In the genomic region with DNA sequence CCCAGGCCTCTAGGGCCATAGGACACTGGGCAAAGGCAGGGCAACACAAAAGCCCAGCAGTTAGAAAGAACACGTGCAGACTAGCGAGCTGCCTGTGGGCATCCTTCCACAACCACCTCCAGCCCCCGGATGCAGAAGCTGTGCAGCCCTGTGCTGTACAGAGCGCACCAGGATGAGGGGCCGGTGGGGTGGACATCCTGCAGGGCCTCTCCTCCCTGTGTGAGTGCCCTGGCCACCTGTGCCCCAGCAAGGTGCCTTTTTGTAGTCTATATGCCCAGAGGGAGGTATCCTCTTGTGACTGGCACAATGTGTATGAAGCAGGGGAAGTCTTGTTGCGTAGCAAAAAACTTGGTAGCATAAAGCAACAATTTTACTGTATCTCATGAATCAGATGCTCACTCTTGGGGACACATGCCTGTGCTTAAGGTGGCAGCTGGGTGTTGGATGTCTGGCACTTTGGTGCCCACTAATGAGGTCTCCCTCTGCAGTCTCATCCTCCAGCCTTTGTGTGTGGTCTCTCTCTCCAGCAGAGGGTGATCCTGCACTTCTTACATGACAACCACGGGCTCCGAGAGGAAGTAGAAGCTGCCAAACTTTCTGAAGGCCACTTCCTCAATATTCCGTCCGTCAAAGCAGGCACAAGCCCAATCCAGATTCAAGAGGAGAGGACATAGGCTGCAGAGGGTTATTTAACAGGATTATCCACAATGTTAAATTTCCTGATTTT, we compare ENCODE assay signal across 8 cellular contexts. TPM values are rescaled to one million over a fixed set of nuclear protein-coding genes. Genes with fewer than 3 reads are reported as not detected.
DNase-seq lines count a peak whose midpoint lies in the region; ATAC-seq, FAIRE-seq and TF ChIP-seq lines count a peak whose summit lies in the region.

No MANE protein-coding gene starts in this region.

- H3K36me3 Mint-ChIP-seq in CD14-positive monocyte = peaks cover 23 to 51% of the 10 kb centered on the region in 2 donors
- peaks cover 3% of the 10 kb centered on the region for H3K36me3 Mint-ChIP-seq in astrocyte (ENCODE audit: low read depth, unreplicated experiment)

- peak; percentile 84 for DNase-seq in CD14-positive monocyte (ENCODE audit: low spot score)
- peak; percentile 69 for DNase-seq in RPMI8226
- DNase-seq in astrocyte (ENCODE audit: low read depth) = peak; percentile 64
- peak; percentile 64 to 73 (median 73) for DNase-seq in right cardiac atrium
- no peak for DNase-seq in NCI-H146 treated with DMSO at 0.1 percent for 48 hours (lab: John Stamatoyannopoulos, UW; ENCODE audit: unreplicated experiment)

- H3K4me3 ChIP-seq in astrocyte (ENCODE audit: insufficient read depth, low read depth, low read length) (no peak overlapping the region), right cardiac atrium (ENCODE audit: low read length) (no peak overlapping the region), skeletal muscle satellite cell (ENCODE audit: low read length) (no peak overlapping the region)

- H4K20me1 ChIP-seq in astrocyte (ENCODE audit: insufficient read depth, low read length) = no peaks in the 10 kb centered on the region

- H3K27ac Mint-ChIP-seq in CD14-positive monocyte (peak overlapping the region in 6 of 7 donors; percentile 24 to 92 (median 80)), astrocyte (ENCODE audit: unreplicated experiment) (no peak overlapping the region)

- H3K9me3 Mint-ChIP-seq in CD14-positive monocyte (no peaks in the 10 kb centered on the region), astrocyte (ENCODE audit: unreplicated experiment) (no peaks in the 10 kb centered on the region)

- intact Hi-C loops in CD14-positive monocyte (cut with micrococcal nuclease) = loop anchor here (1.0 to 10.0 kb wide), 5 partner anchors 41 to 281 kb away; a partner anchor contains a TSS
- intact Hi-C loops in right cardiac atrium (cut with DNase I) = loop anchor here (5.0 to 10.0 kb wide), 2 partner anchors 279 to 281 kb away; no protein-coding TSS in a partner anchor

- peaks cover 7% of the 10 kb centered on the region for H3K36me3 ChIP-seq in astrocyte (ENCODE audit: insufficient read depth, low read length)
- peaks cover 16% of the 10 kb centered on the region for H3K36me3 ChIP-seq in skeletal muscle satellite cell (ENCODE audit: insufficient read depth, low read length)

- H3K4me1 Mint-ChIP-seq in CD14-positive monocyte (peaks cover 14% of the 10 kb centered on the region), astrocyte (ENCODE audit: low read depth, unreplicated experiment) (no peaks in the 10 kb centered on the region)

- peaks cover 55% of the 10 kb centered on the region for H3K79me2 ChIP-seq in astrocyte (ENCODE audit: insufficient read depth, low read length)

- H3K9ac ChIP-seq in astrocyte (ENCODE audit: low read length) (no peak overlapping the region), skeletal muscle satellite cell (ENCODE audit: low read depth, low read length) (peak overlapping the region; percentile 64)

- H3K9me3 ChIP-seq in astrocyte (ENCODE audit: insufficient read depth, low read depth, low read length) (no peaks in the 10 kb centered on the region), right cardiac atrium (ENCODE audit: control insufficient read depth, low read length) (no peaks in the 10 kb centered on the region), skeletal muscle satellite cell (replicated peaks; ENCODE audit: low read length) (no peaks in the 10 kb centered on the region)

- H3K4me3 Mint-ChIP-seq in CD14-positive monocyte = peak overlapping the region in 1 of 2 donors; percentile 75
- no peak overlapping the region for H3K4me3 Mint-ChIP-seq in astrocyte (ENCODE audit: unreplicated experiment)

- H3K27me3 ChIP-seq in astrocyte (ENCODE audit: insufficient read depth, low read length) = no peaks in the 10 kb centered on the region
- no peaks in the 10 kb centered on the region for H3K27me3 ChIP-seq in right cardiac atrium (ENCODE audit: control insufficient read depth, insufficient read depth)
- H3K27me3 ChIP-seq in skeletal muscle satellite cell (ENCODE audit: control insufficient read depth, insufficient read depth, low read length) = no peaks in the 10 kb centered on the region

- H2AFZ ChIP-seq in astrocyte (ENCODE audit: low read depth, low read length) = peak overlapping the region; percentile 29

- peak overlapping the region; percentile 34 for H3K4me2 ChIP-seq in astrocyte (ENCODE audit: low read length)
- peak overlapping the region; percentile 48 for H3K4me2 ChIP-seq in skeletal muscle satellite cell (ENCODE audit: low read length)

- TF ChIP-seq CTCF in CD14-positive monocyte (IDR thresholded peaks at IDR 0.05) (peak; percentile 81), astrocyte (IDR thresholded peaks at IDR 0.05; ENCODE audit: insufficient read depth, low read depth, low read length) (peak; percentile 55)

- 51% methylated on average over 10 of the region's 10 CpGs for WGBS in right cardiac atrium

- ATAC-seq in GM18508 (IDR thresholded peaks at IDR 0.05; ENCODE audit: insufficient read depth, unreplicated experiment) (peak; percentile 71), HG03095 (IDR thresholded peaks at IDR 0.05; ENCODE audit: unreplicated experiment) (peak; percentile 62), right cardiac atrium (peak; percentile 97 to 98)

- H3K27ac ChIP-seq in astrocyte (ENCODE audit: low read depth, low read length) (no peak overlapping the region), right cardiac atrium (ENCODE audit: low read length) (no peak overlapping the region)

- H3K4me1 ChIP-seq in astrocyte (ENCODE audit: insufficient read depth, low read length) (no peaks in the 10 kb centered on the region), right cardiac atrium (ENCODE audit: control insufficient read depth, insufficient read depth, low read length) (no peaks in the 10 kb centered on the region), skeletal muscle satellite cell (ENCODE audit: control insufficient read depth, insufficient read depth, low read length) (peaks cover 6% of the 10 kb centered on the region)

- H3K27me3 Mint-ChIP-seq in CD14-positive monocyte (ENCODE audit: low read depth in 3 of 3) (no peaks in the 10 kb centered on the region), astrocyte (ENCODE audit: low read depth, unreplicated experiment) (no peaks in the 10 kb centered on the region)

- no peak for FAIRE-seq in astrocyte (lab: Jason Lieb, UNC)

RNA-seq across cellular contexts. Expression of a gene that starts 8.7 kb away (rescaled TPM):
- polyA plus RNA-seq in CD14-positive monocyte = 1 to 10 TPM; 1.1 to 1.7 TPM
- total RNA-seq in astrocyte = 8.7 and 9.6 TPM in 2 replicates
- total RNA-seq in right cardiac atrium = 1 to 10 TPM; 5.3 to 8.5 (median 6.8) TPM
- polyA plus RNA-seq in right cardiac atrium = 2.3 TPM
- total RNA-seq in skeletal muscle satellite cell (2012; rRNA removed) = 16.7 and 20.1 TPM in 2 replicates
